Comparison of ENCODE assay signal across 14 cellular contexts in the genomic region with DNA sequence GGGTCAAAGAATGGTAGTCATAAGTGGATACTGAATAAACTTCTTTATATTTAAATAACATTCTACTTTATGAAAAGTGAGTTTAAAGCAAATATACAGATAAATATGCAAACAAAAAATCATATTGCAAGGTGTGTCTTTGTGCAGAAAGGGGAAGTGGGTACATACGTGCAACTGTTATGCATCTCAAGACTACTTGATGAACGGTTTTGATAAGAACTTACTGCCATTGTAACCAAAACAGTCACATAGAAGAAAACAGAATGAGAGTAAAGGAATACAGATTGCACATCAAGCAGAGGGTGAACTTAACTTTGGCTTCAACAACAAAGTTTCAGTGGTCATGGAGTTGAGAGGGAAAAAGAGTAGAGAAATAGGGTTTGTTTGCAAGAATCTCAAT. TPM values are rescaled to one million over a fixed set of nuclear protein-coding genes. Genes with fewer than 3 reads are reported as not detected.
DNase-seq lines count a peak whose midpoint lies in the region; ATAC-seq and TF ChIP-seq lines count a peak whose summit lies in the region.
"Had no signal": no experiment of that assay in that cellular context is flagged by ENCODE, and none has a peak within 500 bp of the region (broad histone marks: within the 10 kb centered on the region; RNA-seq: fewer than 3 reads in every experiment).

No MANE protein-coding gene starts in this region.

- TF ChIP-seq CTCF in OCI-LY7 (conservative IDR thresholded peaks at IDR 0.05; ENCODE audit: low read length), result no peak

- H3K4me3 ChIP-seq in OCI-LY7 (ENCODE audit: low read depth, low read length, poor library complexity, severe bottlenecking), result no peak overlapping the region
- H3K4me3 ChIP-seq: uterus had no signal

- ATAC-seq in activated T-cell treated with anti-CD3 and anti-CD28 coated beads, Interleukin-2, amount 50 U/mL, for 72 hours (replicated peaks in 1 of 2), result peak; percentile 12 to 24
- peak; percentile 45 for ATAC-seq in HG02852 (IDR thresholded peaks at IDR 0.05; ENCODE audit: unreplicated experiment)
- peak; percentile 28 to 30 for ATAC-seq in naive thymus-derived CD8-positive, alpha-beta T cell
- ATAC-seq: HCT116 had no signal

- intact Hi-C loops in OCI-LY7 (cut with micrococcal nuclease; ENCODE audit: unreplicated experiment), result no loop called here

- peaks cover 46% of the 10 kb centered on the region; the same call in 1 of the 2 replicates for H3K79me2 ChIP-seq in OCI-LY7 (ENCODE audit: insufficient read depth, low read depth, low read length)

- BruUV-seq in OCI-LY7 (replicated peaks; lab: Mats Ljungman, UMichigan), result no TSS peak

- peaks cover 0 to 3% of the 10 kb centered on the region in 2 donors for H3K36me3 Mint-ChIP-seq in activated T-cell treated with anti-CD3 and anti-CD28 coated beads, Interleukin-2, amount 50 U/mL, for 72 hours (ENCODE audit: insufficient read depth in 2 of 2)
- peaks cover 0 to 3% (median under 1%) of the 10 kb centered on the region in 3 donors for H3K36me3 Mint-ChIP-seq in naive thymus-derived CD8-positive, alpha-beta T cell

- CTCF ChIA-PET in OCI-LY7 (lab: Charles Lee; ENCODE audit: unreplicated experiment), result no interaction called here

- no peak for DNase-seq in activated T-cell treated with anti-CD3 and anti-CD28 coated beads, Interleukin-2, amount 50 U/mL, for 72 hours
- DNase-seq in activated T-cell treated with anti-CD3 and anti-CD28 coated beads, Interleukin-2, amount 50 U/mL, for 1 hour, result no peak
- DNase-seq in OCI-LY7 (ENCODE audit: low spot score) (peak; percentile 37), NCI-H226 (no peak), MV-4-11 (lab: John Stamatoyannopoulos, UW) (no peak), A172 (ENCODE audit: low spot score) (no peak)
- peak in 3 of 10 donors; percentile 37 to 62 (median 61) for DNase-seq in naive thymus-derived CD8-positive, alpha-beta T cell
- DNase-seq: activated gamma-delta T cell treated with Interleukin-2 at 50 U/mL for 16 hours; caudate nucleus; kidney; stimulated activated CD8-positive, alpha-beta memory T cell treated with anti-CD3 and anti-CD28 coated beads, Interleukin-4, amount 100 ng/mL, for 48 hours; uterus had no signal

- no peak overlapping the region for H3K27ac ChIP-seq in OCI-LY7 (ENCODE audit: low read depth, low read length, poor library complexity, severe bottlenecking)
- H3K27ac ChIP-seq: uterus had no signal

- no peaks in the 10 kb centered on the region for H3K9me3 Mint-ChIP-seq in activated T-cell treated with anti-CD3 and anti-CD28 coated beads, Interleukin-2, amount 50 U/mL, for 72 hours
- H3K9me3 Mint-ChIP-seq in naive thymus-derived CD8-positive, alpha-beta T cell, result no peaks in the 10 kb centered on the region

- no peak overlapping the region for H2AFZ ChIP-seq in OCI-LY7 (ENCODE audit: low read length)

- peak overlapping the region; percentile 23 for H3K27ac Mint-ChIP-seq in activated T-cell treated with anti-CD3 and anti-CD28 coated beads, Interleukin-2, amount 50 U/mL, for 72 hours
- H3K27ac Mint-ChIP-seq in naive thymus-derived CD8-positive, alpha-beta T cell, result peak overlapping the region; percentile 89 to 100 (median 97)

- peaks cover 59% of the 10 kb centered on the region for H3K4me1 ChIP-seq in OCI-LY7 (ENCODE audit: insufficient read depth, low read length, poor library complexity, severe bottlenecking)
- H3K4me1 ChIP-seq: uterus had no signal

- no peaks in the 10 kb centered on the region for H3K36me3 ChIP-seq in OCI-LY7 (ENCODE audit: insufficient read depth, low read length)
- H3K36me3 ChIP-seq: uterus had no signal

- H3K4me3 Mint-ChIP-seq in activated T-cell treated with anti-CD3 and anti-CD28 coated beads, Interleukin-2, amount 50 U/mL, for 72 hours, result peak overlapping the region; percentile 79 to 86
- peak overlapping the region; percentile 36 to 95 (median 77) for H3K4me3 Mint-ChIP-seq in naive thymus-derived CD8-positive, alpha-beta T cell

- no peaks in the 10 kb centered on the region for H3K9me3 ChIP-seq in OCI-LY7 (ENCODE audit: low read length)
- H3K9me3 ChIP-seq: uterus had no signal

- H3K4me2 ChIP-seq in OCI-LY7 (ENCODE audit: low read length), result peak overlapping the region; percentile 43; the same call in 1 of the 2 replicates

- H3K4me1 Mint-ChIP-seq in activated T-cell treated with anti-CD3 and anti-CD28 coated beads, Interleukin-2, amount 50 U/mL, for 72 hours (ENCODE audit: low read depth), result peaks cover 98% of the 10 kb centered on the region
- peaks cover 53 to 97% (median 88%) of the 10 kb centered on the region in 4 donors for H3K4me1 Mint-ChIP-seq in naive thymus-derived CD8-positive, alpha-beta T cell

- H3K27me3 Mint-ChIP-seq in activated T-cell treated with anti-CD3 and anti-CD28 coated beads, Interleukin-2, amount 50 U/mL, for 72 hours (ENCODE audit: low read depth), result no peaks in the 10 kb centered on the region
- no peaks in the 10 kb centered on the region for H3K27me3 Mint-ChIP-seq in naive thymus-derived CD8-positive, alpha-beta T cell

- POLR2A ChIA-PET in OCI-LY7 (lab: Charles Lee), result interaction anchor here (1.2 to 4.3 kb wide), 3 partner anchors 10 to 20 kb away, joined by 4 to 18 read pairs (median 9); partner anchors contain the start of gene CAMK4
- POLR2A ChIA-PET in naive thymus-derived CD8-positive, alpha-beta T cell (lab: Charles Lee), result interaction anchor here (1.8 to 9.0 kb wide), 2 partner anchors 9 to 10 kb away, joined by 20 to 107 read pairs; partner anchors contain the start of gene CAMK4

- no peaks in the 10 kb centered on the region for H3K9me2 ChIP-seq in OCI-LY7 (ENCODE audit: insufficient read depth, low read length)

- peaks cover under 1% of the 10 kb centered on the region; the same call in 1 of the 2 replicates for H4K20me1 ChIP-seq in OCI-LY7 (ENCODE audit: insufficient read depth, low read length)

RNA-seq across cellular contexts. Expression of gene CAMK4, which starts 9.9 kb away (rescaled TPM):
- total RNA-seq in activated T-cell treated with anti-CD3 and anti-CD28 coated beads, Interleukin-2, amount 50 U/mL, for 72 hours, result 10 to 100 TPM; 56.1 to 96.0 TPM
- total RNA-seq in OCI-LY7 (2014; rRNA removed; shearing (Covaris generic)), result 36.5 and 40.2 TPM in 2 replicates
- total RNA-seq in OCI-LY7 (2022), result 25.4 and 31.2 TPM in 2 replicates
- total RNA-seq in naive thymus-derived CD8-positive, alpha-beta T cell, result 100 to 1,000 TPM; 274 to 307 TPM
- polyA plus RNA-seq in naive thymus-derived CD8-positive, alpha-beta T cell, result 100 to 1,000 TPM in 2 of 3 donors, 10 to 100 TPM in 1; 93.3 to 134 (median 128) TPM
- 8.1 and 12.9 TPM in 2 replicates for total RNA-seq in A172 (2014; rRNA removed; shearing (Covaris generic))
